13 cellular contexts compared by ENCODE assay signal in genomic region chr12:54329756-54330155, GRCh38. TPM values are rescaled to one million over a fixed set of nuclear protein-coding genes. Genes with fewer than 3 reads are reported as not detected.
DNase-seq lines count a peak whose midpoint lies in the region; ATAC-seq and TF ChIP-seq lines count a peak whose summit lies in the region.
"Had no signal": no experiment of that assay in that cellular context is flagged by ENCODE, and none has a peak within 500 bp of the region (broad histone marks: within the 10 kb centered on the region; RNA-seq: fewer than 3 reads in every experiment).

No MANE protein-coding gene starts in this region.

- no peak overlapping the region for H3K4me3 ChIP-seq in Caco-2 (ENCODE audit: low read depth, low read length)
- H3K4me3 ChIP-seq: testis had no signal

- no peak for ATAC-seq in GM18867 (IDR thresholded peaks at IDR 0.05; ENCODE audit: unreplicated experiment)

- no peaks in the 10 kb centered on the region for H3K36me3 ChIP-seq in Caco-2 (ENCODE audit: control insufficient read depth, insufficient read depth, low read length)

- no TSS peak for BruUV-seq in Caco-2 (replicated peaks; lab: Mats Ljungman, UMichigan)

- H3K4me1 Mint-ChIP-seq in Caco-2 (ENCODE audit: low read depth, unreplicated experiment): peaks cover 16% of the 10 kb centered on the region
- H3K4me1 Mint-ChIP-seq in HFFc6 (ENCODE audit: low read depth): peaks cover 52% of the 10 kb centered on the region
- peaks cover 53% of the 10 kb centered on the region for H3K4me1 Mint-ChIP-seq in dendritic cell treated with granulocyte-macrophage colony-stimulating factor and Interleukin-4, amounts not matched to agents 40 ng/mL and 50 ng/mL, for 4 days (ENCODE audit: low read depth)
- H3K4me1 Mint-ChIP-seq in nephron progenitor cell: peaks cover 61% of the 10 kb centered on the region
- H3K4me1 Mint-ChIP-seq in activated naive CD8-positive, alpha-beta T cell treated with anti-CD3 and anti-CD28 coated beads for 36 hours: peaks cover 50% of the 10 kb centered on the region

- H3K9me3 Mint-ChIP-seq in Caco-2 (ENCODE audit: unreplicated experiment): no peaks in the 10 kb centered on the region
- no peaks in the 10 kb centered on the region for H3K9me3 Mint-ChIP-seq in HFFc6
- no peaks in the 10 kb centered on the region for H3K9me3 Mint-ChIP-seq in dendritic cell treated with granulocyte-macrophage colony-stimulating factor and Interleukin-4, amounts not matched to agents 40 ng/mL and 50 ng/mL, for 4 days
- H3K9me3 Mint-ChIP-seq in nephron progenitor cell: no peaks in the 10 kb centered on the region
- H3K9me3 Mint-ChIP-seq in activated naive CD8-positive, alpha-beta T cell treated with anti-CD3 and anti-CD28 coated beads for 36 hours: no peaks in the 10 kb centered on the region
- H3K9me3 Mint-ChIP-seq: activated T-helper 2 cell treated with anti-CD3 and anti-CD28 coated beads, Interferon-gamma antibody, Interleukin-2, Interleukin-4, amounts not matched to agents 10 μg/mL and 5 μg/mL and 100 μg/mL, durations not matched to agents 14 hours and 24 hours and 36 hours had no signal

- H3K4me1 ChIP-seq in Caco-2: peaks cover 27% of the 10 kb centered on the region

- H3K4me3 Mint-ChIP-seq in Caco-2 (ENCODE audit: unreplicated experiment): no peak overlapping the region
- peak overlapping the region; percentile 65 for H3K4me3 Mint-ChIP-seq in HFFc6
- H3K4me3 Mint-ChIP-seq in dendritic cell treated with granulocyte-macrophage colony-stimulating factor and Interleukin-4, amounts not matched to agents 40 ng/mL and 50 ng/mL, for 4 days: no peak overlapping the region
- H3K4me3 Mint-ChIP-seq in nephron progenitor cell: peak overlapping the region; percentile 58
- no peak overlapping the region for H3K4me3 Mint-ChIP-seq in activated naive CD8-positive, alpha-beta T cell treated with anti-CD3 and anti-CD28 coated beads for 36 hours

- CTCF ChIA-PET in Caco-2 (lab: Charles Lee): no interaction called here

- H3K27ac Mint-ChIP-seq in Caco-2 (ENCODE audit: unreplicated experiment) (peak overlapping the region; percentile 21), HFFc6 (peak overlapping the region; percentile 61), nephron progenitor cell (peak overlapping the region; percentile 94)
- H3K27ac Mint-ChIP-seq in dendritic cell treated with granulocyte-macrophage colony-stimulating factor and Interleukin-4, amounts not matched to agents 40 ng/mL and 50 ng/mL, for 4 days: peak overlapping the region; percentile 38
- H3K27ac Mint-ChIP-seq in activated naive CD8-positive, alpha-beta T cell treated with anti-CD3 and anti-CD28 coated beads for 36 hours: no peak overlapping the region
- H3K27ac Mint-ChIP-seq: activated T-helper 2 cell treated with anti-CD3 and anti-CD28 coated beads, Interferon-gamma antibody, Interleukin-2, Interleukin-4, amounts not matched to agents 10 μg/mL and 5 μg/mL and 100 μg/mL, durations not matched to agents 14 hours and 24 hours and 36 hours had no signal

- H3K36me3 Mint-ChIP-seq in Caco-2 (ENCODE audit: insufficient read depth, unreplicated experiment): peaks cover 25% of the 10 kb centered on the region
- peaks cover 13% of the 10 kb centered on the region for H3K36me3 Mint-ChIP-seq in HFFc6 (ENCODE audit: low read depth)
- peaks cover 41% of the 10 kb centered on the region for H3K36me3 Mint-ChIP-seq in dendritic cell treated with granulocyte-macrophage colony-stimulating factor and Interleukin-4, amounts not matched to agents 40 ng/mL and 50 ng/mL, for 4 days (ENCODE audit: low read depth)
- H3K36me3 Mint-ChIP-seq in nephron progenitor cell (ENCODE audit: low read depth): no peaks in the 10 kb centered on the region
- H3K36me3 Mint-ChIP-seq in activated naive CD8-positive, alpha-beta T cell treated with anti-CD3 and anti-CD28 coated beads for 36 hours: peaks cover 2% of the 10 kb centered on the region

- no peaks in the 10 kb centered on the region for H3K27me3 ChIP-seq in Caco-2 (replicated peaks; ENCODE audit: control insufficient read depth, insufficient read depth, low read length)
- H3K27me3 ChIP-seq: testis had no signal

- no peak for DNase-seq in Caco-2
- DNase-seq in HFFc6: no peak
- DNase-seq in nephron progenitor cell: peak; percentile 57
- DNase-seq in stimulated activated CD4-positive, alpha-beta T cell treated with anti-CD3 and anti-CD28 coated beads, Interleukin-2, amount 100 ng/mL, for 48 hours: no peak
- no peak for DNase-seq in NCI-H128 (lab: John Stamatoyannopoulos, UW; ENCODE audit: unreplicated experiment)
- DNase-seq in activated naive CD8-positive, alpha-beta T cell treated with anti-CD3 and anti-CD28 coated beads for 36 hours: no peak
- DNase-seq: NCI-H1105 treated with DMSO at 0.1 percent for 48 hours, NCI-H69, SHP77 treated with DMSO at 0.1 percent for 48 hours, testis had no signal

- H3K27me3 Mint-ChIP-seq in Caco-2 (ENCODE audit: insufficient read depth, unreplicated experiment) (no peaks in the 10 kb centered on the region), HFFc6 (ENCODE audit: insufficient read depth) (peaks cover 2% of the 10 kb centered on the region; the same call in 1 of the 2 replicates), nephron progenitor cell (ENCODE audit: low read depth, poor library complexity) (no peaks in the 10 kb centered on the region)
- no peaks in the 10 kb centered on the region for H3K27me3 Mint-ChIP-seq in dendritic cell treated with granulocyte-macrophage colony-stimulating factor and Interleukin-4, amounts not matched to agents 40 ng/mL and 50 ng/mL, for 4 days
- no peaks in the 10 kb centered on the region for H3K27me3 Mint-ChIP-seq in activated naive CD8-positive, alpha-beta T cell treated with anti-CD3 and anti-CD28 coated beads for 36 hours

- intact Hi-C loops in Caco-2 (cut with micrococcal nuclease; ENCODE audit: unreplicated experiment): no loop called here
- intact Hi-C loops in dendritic cell treated with granulocyte-macrophage colony-stimulating factor and Interleukin-4, amounts not matched to agents 40 ng/mL and 50 ng/mL, for 4 days (cut with micrococcal nuclease): loop anchor here (5.0 kb wide), 1 partner anchor 38 kb away; no protein-coding TSS in a partner anchor

- TF ChIP-seq CTCF in Caco-2 (IDR thresholded peaks at IDR 0.05; ENCODE audit: insufficient read depth in 1 of 2, low read depth in 1 of 2, low read length in 1 of 2, severe bottlenecking in 1 of 2, unreplicated experiment in 1 of 2): no peak
- TF ChIP-seq CTCF in HFFc6 (IDR thresholded peaks at IDR 0.05): no peak
- no peak for TF ChIP-seq CTCF in nephron progenitor cell (IDR thresholded peaks at IDR 0.05)

- POLR2A ChIA-PET in Caco-2 (lab: Charles Lee): no interaction called here

- H3K9me3 ChIP-seq in Caco-2: no peaks in the 10 kb centered on the region
- H3K9me3 ChIP-seq: testis had no signal

RNA-seq across cellular contexts. Expression of gene COPZ1, which starts 4.8 kb away (rescaled TPM):
- 129 and 133 TPM in 2 replicates for total RNA-seq in Caco-2 (2022)
- total RNA-seq in HFFc6 (2021; fragmentation: NEBNext Ultra II Directional; extraction: Animal tissue kit (Norgen Biotek cat#: 25700)): 100 to 1,000 TPM; 178 to 225 (median 200) TPM
- total RNA-seq in activated naive CD8-positive, alpha-beta T cell treated with anti-CD3 and anti-CD28 coated beads for 36 hours: 100 to 1,000 TPM in 1 of 2 experiments, 10 to 100 TPM in 1; 96.3 to 102 TPM

RNA-seq across cellular contexts. Expression of gene NFE2, which starts 28.9 kb away (rescaled TPM):
- 5.7 and 6.2 TPM in 2 replicates for total RNA-seq in Caco-2 (2022)
- total RNA-seq in HFFc6 (2021; fragmentation: NEBNext Ultra II Directional; extraction: Animal tissue kit (Norgen Biotek cat#: 25700)): under 1 TPM; 0.21 to 0.59 (median 0.32) TPM
- total RNA-seq in activated naive CD8-positive, alpha-beta T cell treated with anti-CD3 and anti-CD28 coated beads for 36 hours: not detected
- total RNA-seq: activated T-helper 2 cell treated with anti-CD3 and anti-CD28 coated beads, Interferon-gamma antibody, Interleukin-2, Interleukin-4, amounts not matched to agents 10 μg/mL and 5 μg/mL and 100 μg/mL, durations not matched to agents 14 hours and 24 hours and 36 hours had no signal

RNA-seq across cellular contexts. Expression of gene GPR84, which starts 34.5 kb away (rescaled TPM):
- not detected in 2 replicates for total RNA-seq in Caco-2 (2022)
- total RNA-seq in HFFc6 (2021; fragmentation: NEBNext Ultra II Directional; extraction: Animal tissue kit (Norgen Biotek cat#: 25700)): not detected
- 1 to 10 TPM in 1 of 2 experiments, under 1 TPM in 1; 0.62 to 1.2 TPM for total RNA-seq in activated naive CD8-positive, alpha-beta T cell treated with anti-CD3 and anti-CD28 coated beads for 36 hours

RNA-seq across cellular contexts. Expression of gene HNRNPA1, which starts 49.2 kb away (rescaled TPM):
- total RNA-seq in Caco-2 (2022): 1,364 and 1,426 TPM in 2 replicates
- 1,000 to 10,000 TPM in 3 of 6 experiments, 100 to 1,000 TPM in 3; 768 to 1,141 (median 1,018) TPM for total RNA-seq in HFFc6 (2021; fragmentation: NEBNext Ultra II Directional; extraction: Animal tissue kit (Norgen Biotek cat#: 25700))
- total RNA-seq in activated naive CD8-positive, alpha-beta T cell treated with anti-CD3 and anti-CD28 coated beads for 36 hours: 1,000 to 10,000 TPM; 2,335 to 2,367 TPM

RNA-seq across cellular contexts. Expression of gene CBX5, which starts 49.8 kb away (rescaled TPM):
- total RNA-seq in Caco-2 (2022): 85.2 and 85.5 TPM in 2 replicates
- total RNA-seq in HFFc6 (2021; fragmentation: NEBNext Ultra II Directional; extraction: Animal tissue kit (Norgen Biotek cat#: 25700)): 100 to 1,000 TPM in 4 of 6 experiments, 10 to 100 TPM in 2; 76.8 to 128 (median 117) TPM
- 100 to 1,000 TPM; 101 to 105 TPM for total RNA-seq in activated naive CD8-positive, alpha-beta T cell treated with anti-CD3 and anti-CD28 coated beads for 36 hours

Comparison
In these comparisons a context has a peak if more than half of its experiments do, and no peak if none do; other contexts are left out.
1. H3K4me3 Mint-ChIP-seq: peak in HFFc6 (single experiment) and nephron progenitor cell (single experiment); none in Caco-2 (single experiment), dendritic cell treated with granulocyte-macrophage colony-stimulating factor and Interleukin-4, amounts not matched to agents 40 ng/mL and 50 ng/mL, for 4 days (single experiment) and activated naive CD8-positive, alpha-beta T cell treated with anti-CD3 and anti-CD28 coated beads for 36 hours (single experiment).